Comparison of ENCODE assay signal across 33 cellular contexts in genomic region chrX:101958139-101958538, GRCh38. TPM values are rescaled to one million over a fixed set of nuclear protein-coding genes. Genes with fewer than 3 reads are reported as not detected.
DNase-seq lines count a peak whose midpoint lies in the region; ATAC-seq, FAIRE-seq and TF ChIP-seq lines count a peak whose summit lies in the region.
"Had no signal": no experiment of that assay in that cellular context is flagged by ENCODE, and none has a peak within 500 bp of the region (broad histone marks: within the 10 kb centered on the region; RNA-seq: fewer than 3 reads in every experiment).

No MANE protein-coding gene starts in this region.

- TF ChIP-seq CTCF in AG10803 (conservative IDR thresholded peaks at IDR 0.05; ENCODE audit: low read length) (no peak), GM10266 (IDR thresholded peaks at IDR 0.05; ENCODE audit: control insufficient read depth, insufficient read depth, low read depth, missing control alignments) (no peak)

- no peak for FAIRE-seq in RCC 7860 (lab: Jason Lieb, UNC)
- FAIRE-seq: A549, GM18507, kidney had no signal

- ATAC-seq in HG03097 (IDR thresholded peaks at IDR 0.05; ENCODE audit: low FRiP score, unreplicated experiment), result no peak
- ATAC-seq: A549; activated T-cell treated with anti-CD3 and anti-CD28 coated beads, Interleukin-2, amount 50 U/mL, for 72 hours; naive thymus-derived CD8-positive, alpha-beta T cell; psoas muscle had no signal

- DNase-seq in AG10803 (ENCODE audit: low read depth) (peak; percentile 35), HT1080 (ENCODE audit: low read depth) (peak; percentile 27), amniotic epithelial cell (ENCODE audit: low read depth) (peak; percentile 75), fibroblast of peridontal ligament (ENCODE audit: extremely low read depth) (peak; percentile 45), GM10266 (ENCODE audit: extremely low spot score) (no peak), RCC 7860 (ENCODE audit: low spot score) (no peak)
- DNase-seq in activated naive CD4-positive, alpha-beta T cell (lab: John Stamatoyannopoulos, UW), result no peak
- DNase-seq: activated CD4-positive, CD25-positive, alpha-beta regulatory T cell; activated naive CD4-positive, alpha-beta T cell treated with anti-CD3 and anti-CD28 coated beads, Interleukin-2, amount 10 ng/mL, durations not matched to agents 7 days and 5 days; activated T-cell treated with anti-CD3 and anti-CD28 coated beads, Interleukin-2, amount 50 U/mL, for 72 hours; amygdala; BE2C; DMS79; esophagus squamous epithelium; Karpas-422; kidney; midbrain; naive thymus-derived CD8-positive, alpha-beta T cell; NCI-H1092 treated with DMSO at 0.1 percent for 48 hours; NCI-H2029; NCI-H2227 treated with DMSO at 0.1 percent for 48 hours; NCI-H774; occipital lobe; psoas muscle; stimulated activated CD4-positive, alpha-beta T cell treated with anti-CD3 and anti-CD28 coated beads, Interleukin-1b, Interleukin-23, amount 100 ng/mL, for 48 hours; stimulated activated CD8-positive, alpha-beta memory T cell treated with anti-CD3 and anti-CD28 coated beads, Interleukin-4, amount 100 ng/mL, for 48 hours; stomach; trophoblast cell had no signal

- H3K4me3 ChIP-seq in AG10803 (ENCODE audit: low read length), result no peak overlapping the region
- H3K4me3 ChIP-seq: A549, cardiac muscle cell, esophagus squamous epithelium, psoas muscle, stomach had no signal

RNA-seq across cellular contexts. Expression of gene ZMAT1, which starts 26.3 kb away (rescaled TPM):
- 0.10 and 0.16 TPM in 2 replicates for total RNA-seq in HT1080 (2014; rRNA removed; shearing (Covaris generic))
- 0.78 and 1.0 TPM in 2 replicates for polyA plus RNA-seq in HT1080 (2015; cell fraction: cytosol; rRNA removed)
- 12.2 and 13.7 TPM in 2 replicates for polyA plus RNA-seq in HT1080 (2015; cell fraction: nucleus; rRNA removed)
- total RNA-seq: RPMI7951 had no signal

Comparison
In these comparisons a context has a peak if more than half of its experiments do, and no peak if none do; other contexts are left out.
1. DNase-seq: peak in AG10803 (single experiment), HT1080 (single experiment), amniotic epithelial cell (single experiment) and fibroblast of peridontal ligament (single experiment); none in activated naive CD4-positive, alpha-beta T cell (0 of 4), GM10266 (single experiment) and RCC 7860 (single experiment).